In the genomic region with DNA sequence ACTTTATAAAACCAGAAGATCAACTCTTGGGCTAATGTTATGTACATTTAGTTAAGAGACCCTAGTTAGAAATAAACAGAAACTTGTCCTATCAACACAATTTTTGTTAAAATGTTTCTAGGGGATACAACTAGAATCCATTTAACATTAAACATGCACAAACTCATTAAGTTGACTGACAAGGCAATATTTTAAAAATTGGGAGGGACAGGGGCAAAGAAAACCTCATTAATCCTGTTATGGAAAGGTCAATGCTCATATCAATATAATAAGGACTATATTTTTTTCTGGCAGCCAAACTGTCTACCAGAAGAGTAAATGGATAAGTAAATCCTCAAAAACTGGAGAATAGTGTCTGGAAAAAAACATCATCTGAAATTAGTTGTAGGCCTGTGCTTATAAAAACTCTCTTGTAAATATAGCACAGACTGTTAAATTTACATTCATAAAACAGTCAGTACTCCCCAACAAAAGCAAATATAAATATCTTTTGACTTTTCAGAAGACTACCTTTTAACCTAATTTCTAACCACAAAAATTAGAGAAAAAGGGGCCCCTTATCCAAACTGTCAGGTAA, we compare ENCODE assay signal across 9 cellular contexts. TPM values are rescaled to one million over a fixed set of nuclear protein-coding genes. Genes with fewer than 3 reads are reported as not detected.
DNase-seq lines count a peak whose midpoint lies in the region; ATAC-seq, FAIRE-seq and TF ChIP-seq lines count a peak whose summit lies in the region.
"Had no signal": no experiment of that assay in that cellular context is flagged by ENCODE, and none has a peak within 500 bp of the region (broad histone marks: within the 10 kb centered on the region; RNA-seq: fewer than 3 reads in every experiment).

No MANE protein-coding gene starts in this region.

- TF ChIP-seq EP300 in GM12878 (IDR thresholded peaks at IDR 0.05; ENCODE audit: borderline replicate concordance in 1 of 2, control insufficient read depth in 1 of 2, low read depth in 2 of 2, low read length in 2 of 2), result no peak

- TF ChIP-seq RAD21 in GM12878 (IDR thresholded peaks at IDR 0.05; ENCODE audit: insufficient read depth, low read depth, low read length), result no peak

- TF ChIP-seq POLR2A in GM12878 (IDR thresholded peaks at IDR 0.05; ENCODE audit: low read depth, low read length), result no peak

- TF ChIP-seq CTCF in 22Rv1 (IDR thresholded peaks at IDR 0.05) (no peak), HEK293 (tag by site-specific recombination; IDR thresholded peaks at IDR 0.05) (no peak), GM12878 (IDR thresholded peaks at IDR 0.05 in 2 of 3, conservative IDR thresholded peaks at IDR 0.05 in 1 of 3; ENCODE audit: control insufficient read depth in 2 of 3, extremely low read depth in 1 of 3, insufficient read depth in 1 of 3, low read depth in 3 of 3, low read length in 3 of 3) (no peak)

- DNase-seq in GM12878 (ENCODE audit: low read depth, low spot score) (no peak), left lobe of liver (ENCODE audit: low spot score) (no peak), T-helper 9 cell (no peak)
- DNase-seq: amniotic stem cell had no signal

- H3K27ac ChIP-seq in 22Rv1 (peak overlapping the region; percentile 98), HEK293 (ENCODE audit: extremely low read depth, low read depth, low read length) (no peak overlapping the region), GM12878 (ENCODE audit: control insufficient read depth, insufficient read depth) (no peak overlapping the region), mesodermal cell (ENCODE audit: low read depth, low read length, severe bottlenecking) (peak overlapping the region; percentile 30)

- H3K36me3 ChIP-seq in HEK293 (ENCODE audit: control insufficient read depth in 2 of 2, insufficient read depth in 1 of 2, low read length in 2 of 2), result peaks cover 0 to 72% of the 10 kb centered on the region in 2 experiments; a peak in 1 of 3 replicates
- H3K36me3 ChIP-seq in GM12878 (ENCODE audit: control insufficient read depth in 2 of 2, insufficient read depth in 2 of 2, low read length in 1 of 2), result peaks cover 3 to 11% of the 10 kb centered on the region in 2 experiments; a peak in 3 of 4 replicates
- H3K36me3 ChIP-seq in mesodermal cell (ENCODE audit: control insufficient read depth, insufficient read depth, low read length), result peaks cover 28% of the 10 kb centered on the region

- RAD21 ChIA-PET in GM12878 (lab: Charles Lee; ENCODE audit: unreplicated experiment), result interaction anchor here (2.3 kb wide), 1 partner anchor 10 kb away, joined by 9 read pairs; no protein-coding TSS in a partner anchor

- peak overlapping the region; percentile 98 for H3K4me3 ChIP-seq in HEK293 (ENCODE audit: low read depth, low read length)
- peak overlapping the region; percentile 95 for H3K4me3 ChIP-seq in GM12878
- H3K4me3 ChIP-seq in mesodermal cell (ENCODE audit: extremely low read depth, insufficient read depth, low read length, poor library complexity, severe bottlenecking), result peak overlapping the region; percentile 95

- intact Hi-C loops in GM12878 (cut with micrococcal nuclease; ENCODE audit: unreplicated experiment), result loop anchor here (10.0 kb wide), 1 partner anchor 1091 kb away; no protein-coding TSS in a partner anchor

- no peak for ATAC-seq in GM12878
- ATAC-seq in left lobe of liver, result no peak
- ATAC-seq in HG03095 (IDR thresholded peaks at IDR 0.05; ENCODE audit: unreplicated experiment), result no peak
- ATAC-seq in GM21423 (IDR thresholded peaks at IDR 0.05; ENCODE audit: unreplicated experiment), result no peak

- peak overlapping the region; percentile 46 for H3K4me2 ChIP-seq in GM12878 (ENCODE audit: control insufficient read depth, insufficient read depth)

- H3K27me3 ChIP-seq in GM12878 (replicated peaks in 1 of 2; ENCODE audit: control insufficient read depth in 2 of 2, insufficient read depth in 2 of 2, low read length in 1 of 2), result no peaks in the 10 kb centered on the region

- H3K4me1 ChIP-seq in HEK293 (ENCODE audit: control insufficient read depth, insufficient read depth, low read length) (peaks cover 33% of the 10 kb centered on the region), GM12878 (ENCODE audit: control insufficient read depth, insufficient read depth, low read length) (peaks cover 22% of the 10 kb centered on the region), mesodermal cell (ENCODE audit: control insufficient read depth, insufficient read depth, low read length, poor library complexity, severe bottlenecking) (peaks cover 34% of the 10 kb centered on the region)

- BruUV-seq in GM12878 (replicated peaks; lab: Mats Ljungman, UMichigan), result no TSS peak

- in situ Hi-C loops in GM12878 (cut with MboI), result loop anchor here (25.0 kb wide), 1 partner anchor 854 kb away; a partner anchor contains a TSS

- peaks cover 94% of the 10 kb centered on the region for H3K79me2 ChIP-seq in GM12878 (ENCODE audit: control insufficient read depth, insufficient read depth, low read length)

- H4K20me1 ChIP-seq in GM12878 (ENCODE audit: control insufficient read depth, insufficient read depth), result peaks cover 10% of the 10 kb centered on the region

- CTCF ChIA-PET in HEK293 (lab: Yijun Ruan, JAX) (no interaction called here), GM12878 (lab: Yijun Ruan, JAX) (interaction anchor here (1.2 to 4.5 kb wide), 2 partner anchors 10 to 219 kb away, joined by 3 to 42 read pairs; no protein-coding TSS in a partner anchor)

- POLR2A ChIA-PET in HEK293 (lab: Yijun Ruan, JAX) (no interaction called here), GM12878 (lab: Charles Lee) (interaction anchor here (2.0 kb wide), 1 partner anchor 9 kb away, joined by 7 read pairs; no protein-coding TSS in a partner anchor)

- no peak for FAIRE-seq in GM12878 (lab: Jason Lieb, UNC)

- H2AFZ ChIP-seq in GM12878 (ENCODE audit: control insufficient read depth, low read depth, low read length), result no peak overlapping the region

- SMC1A ChIA-PET in GM12878 (lab: Charles Lee; ENCODE audit: uncharacterized antibody, unreplicated experiment), result interaction anchor here (0.7 to 1.2 kb wide), 2 partner anchors 10 to 77 kb away, joined by 3 to 4 read pairs; no protein-coding TSS in a partner anchor

- peak overlapping the region; percentile 4; the same call in 1 of the 2 replicates for H3K9ac ChIP-seq in GM12878 (ENCODE audit: control insufficient read depth, insufficient read depth, low read length)

- no peaks in the 10 kb centered on the region for H3K9me3 ChIP-seq in HEK293 (ENCODE audit: control insufficient read depth, insufficient read depth, low read depth, low read length)
- H3K9me3 ChIP-seq in GM12878 (replicated peaks; ENCODE audit: control insufficient read depth, insufficient read depth, low read length), result no peaks in the 10 kb centered on the region; the same call in 2 of the 3 replicates
- no peaks in the 10 kb centered on the region for H3K9me3 ChIP-seq in mesodermal cell (ENCODE audit: control insufficient read depth, low read length)

TF ChIP-seq in HEK293, 187 proteins besides CTCF, POLR2A, EP300 and RAD21 (continues in another document):
- TF ChIP-seq, protein P1, sequence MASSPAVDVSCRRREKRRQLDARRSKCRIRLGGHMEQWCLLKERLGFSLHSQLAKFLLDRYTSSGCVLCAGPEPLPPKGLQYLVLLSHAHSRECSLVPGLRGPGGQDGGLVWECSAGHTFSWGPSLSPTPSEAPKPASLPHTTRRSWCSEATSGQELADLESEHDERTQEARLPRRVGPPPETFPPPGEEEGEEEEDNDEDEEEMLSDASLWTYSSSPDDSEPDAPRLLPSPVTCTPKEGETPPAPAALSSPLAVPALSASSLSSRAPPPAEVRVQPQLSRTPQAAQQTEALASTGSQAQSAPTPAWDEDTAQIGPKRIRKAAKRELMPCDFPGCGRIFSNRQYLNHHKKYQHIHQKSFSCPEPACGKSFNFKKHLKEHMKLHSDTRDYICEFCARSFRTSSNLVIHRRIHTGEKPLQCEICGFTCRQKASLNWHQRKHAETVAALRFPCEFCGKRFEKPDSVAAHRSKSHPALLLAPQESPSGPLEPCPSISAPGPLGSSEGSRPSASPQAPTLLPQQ (tag by site-specific recombination; IDR thresholded peaks at IDR 0.05), result no peak

TF ChIP-seq in GM12878, 131 proteins besides CTCF, POLR2A, EP300 and RAD21 (continues in another document):
- TF ChIP-seq ESRRA (IDR thresholded peaks at IDR 0.05; ENCODE audit: low read length) (no peak), CBFB (IDR thresholded peaks at IDR 0.05; ENCODE audit: low read depth) (no peak), BACH1 (IDR thresholded peaks at IDR 0.05; ENCODE audit: borderline replicate concordance) (no peak), YBX1 (IDR thresholded peaks at IDR 0.05) (no peak), MYB (IDR thresholded peaks at IDR 0.05; ENCODE audit: borderline replicate concordance, low read depth, low read length) (no peak), ZNF207 (IDR thresholded peaks at IDR 0.05; ENCODE audit: borderline replicate concordance) (no peak), GATAD2B (conservative IDR thresholded peaks at IDR 0.05; ENCODE audit: low read depth) (no peak), WRNIP1 (IDR thresholded peaks at IDR 0.05; ENCODE audit: borderline replicate concordance, low read depth, low read length) (no peak), STAT1 (conservative IDR thresholded peaks at IDR 0.05) (no peak), MXI1 (IDR thresholded peaks at IDR 0.05; ENCODE audit: low read depth, low read length) (no peak)

RNA-seq across cellular contexts. Expression of a gene that starts 4.4 kb away (rescaled TPM):
- 623 and 632 TPM in 2 replicates for total RNA-seq in GM12878 (2013; cell fraction: nucleolus; rRNA removed)
- total RNA-seq in GM12878 (2014; rRNA removed) (302 and 313 TPM in 2 replicates), GM12878 (2014; rRNA removed; fragmentation: Illumina TruSeq; extraction: Trizol) (286 and 317 TPM in 2 replicates), GM12878 (2021) (213 and 233 TPM in 2 replicates), left lobe of liver (40.4 TPM)
- polyA plus RNA-seq in GM12878 (2011; ENCODE audit: low read depth), result 121 TPM
- polyA plus RNA-seq in GM12878 (2011; rRNA removed) (284 and 406 TPM in 2 replicates), GM12878 (2014; fragmentation: Illumina TruSeq; extraction: Trizol) (271 and 356 TPM in 2 replicates), GM12878 (2014; fragmentation: Nextera tagmentation; extraction: Ambion mirVana) (100 to 1,000 TPM; 130 to 153 TPM), GM12878 (2014; rRNA removed) (267 and 277 TPM in 2 replicates), GM12878 (2016; fragmentation: Nextera tagmentation; extraction: Ambion mirVana) (100 to 1,000 TPM; 285 to 291 TPM)
- 144 and 166 TPM in 2 replicates for polyA plus RNA-seq in GM12878 (2011; cell fraction: cytosol; rRNA removed)
- 281 and 356 TPM in 2 replicates for polyA plus RNA-seq in GM12878 (2011; cell fraction: nucleus; rRNA removed)
- 129 and 187 TPM in 2 replicates for polyA plus RNA-seq in GM12878 (2012)
- polyA minus RNA-seq in GM12878 (2011; rRNA and poly(A)+ RNA removed), result 214 and 234 TPM in 2 replicates
- 134 and 165 TPM in 2 replicates for polyA minus RNA-seq in GM12878 (2011; cell fraction: cytosol; rRNA and poly(A)+ RNA removed)
- 363 and 564 TPM in 2 replicates for polyA minus RNA-seq in GM12878 (2011; cell fraction: nucleus; rRNA and poly(A)+ RNA removed)
- polyA plus RNA-seq in mesodermal cell (2013, experiment 1 of 2), result 153 TPM
- 151 TPM for polyA plus RNA-seq in mesodermal cell (2013, experiment 2 of 2)

Comparison
In these comparisons a context has a peak if more than half of its experiments do, and no peak if none do; other contexts are left out.
1. H3K27ac ChIP-seq: peak in 22Rv1 (single experiment) and mesodermal cell (single experiment); none in HEK293 (single experiment) and GM12878 (single experiment).
2. Peak in every context shown above with its lines, with median percentiles within 50 percentile points of each other: H3K4me3 ChIP-seq.